1 cellular context compared by ENCODE assay signal in the genomic region with DNA sequence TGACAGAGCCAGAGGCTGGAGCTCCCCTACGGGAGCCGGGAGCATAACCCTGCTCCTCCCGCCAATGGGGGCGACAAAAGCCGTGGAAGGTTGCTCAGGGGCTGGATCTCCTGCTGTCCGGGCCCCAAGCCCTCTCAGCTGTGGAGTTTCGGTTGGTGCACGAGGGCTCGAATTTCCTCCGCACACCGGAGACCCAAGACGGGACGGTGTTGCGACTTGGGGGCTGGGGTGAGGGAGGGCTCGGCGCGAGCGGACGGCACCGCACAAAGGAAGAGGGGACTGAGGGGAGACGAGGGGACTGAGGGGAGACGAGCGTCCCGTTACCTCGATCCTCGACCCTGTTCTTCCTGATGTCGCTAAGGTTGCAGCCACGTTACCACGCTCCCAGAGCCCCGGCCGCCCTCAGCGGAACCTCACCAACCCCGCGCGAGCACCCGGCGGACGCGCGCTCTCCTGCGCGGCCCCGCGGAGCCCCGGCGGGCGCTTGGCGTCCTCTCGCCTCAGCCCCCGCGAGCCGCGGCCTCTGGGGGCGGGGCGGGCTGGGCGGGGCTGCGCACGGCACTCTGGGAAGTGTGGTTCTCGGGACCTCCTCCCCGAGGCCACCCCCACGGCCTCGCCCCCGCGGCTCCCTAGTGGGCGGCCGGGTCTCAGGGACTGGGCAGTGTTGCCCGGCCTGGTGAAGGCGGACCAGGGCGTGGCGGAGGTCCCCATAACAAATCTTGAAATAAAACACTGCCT.
TF ChIP-seq lines count a peak whose summit lies in the region.

A gene (minus strand): TSS at position 525 of the 738 bp plus-strand sequence. CDS start 25,079 bp downstream, outside the sequence.

TF ChIP-seq in HepG2, 621 proteins besides CTCF, POLR2A, EP300 and RAD21 (continued from another document and continues in another):
- TF ChIP-seq, protein P1, sequence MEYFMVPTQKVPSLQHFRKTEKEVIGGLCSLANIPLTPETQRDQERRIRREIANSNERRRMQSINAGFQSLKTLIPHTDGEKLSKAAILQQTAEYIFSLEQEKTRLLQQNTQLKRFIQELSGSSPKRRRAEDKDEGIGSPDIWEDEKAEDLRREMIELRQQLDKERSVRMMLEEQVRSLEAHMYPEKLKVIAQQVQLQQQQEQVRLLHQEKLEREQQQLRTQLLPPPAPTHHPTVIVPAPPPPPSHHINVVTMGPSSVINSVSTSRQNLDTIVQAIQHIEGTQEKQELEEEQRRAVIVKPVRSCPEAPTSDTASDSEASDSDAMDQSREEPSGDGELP (IDR thresholded peaks at IDR 0.05; ENCODE audit: borderline replicate concordance, low read depth) = peak; percentile 21; the same call in 1 of the 2 replicates
- no peak for TF ChIP-seq ZNF24 (IDR thresholded peaks at IDR 0.05)
- TF ChIP-seq, protein P2, sequence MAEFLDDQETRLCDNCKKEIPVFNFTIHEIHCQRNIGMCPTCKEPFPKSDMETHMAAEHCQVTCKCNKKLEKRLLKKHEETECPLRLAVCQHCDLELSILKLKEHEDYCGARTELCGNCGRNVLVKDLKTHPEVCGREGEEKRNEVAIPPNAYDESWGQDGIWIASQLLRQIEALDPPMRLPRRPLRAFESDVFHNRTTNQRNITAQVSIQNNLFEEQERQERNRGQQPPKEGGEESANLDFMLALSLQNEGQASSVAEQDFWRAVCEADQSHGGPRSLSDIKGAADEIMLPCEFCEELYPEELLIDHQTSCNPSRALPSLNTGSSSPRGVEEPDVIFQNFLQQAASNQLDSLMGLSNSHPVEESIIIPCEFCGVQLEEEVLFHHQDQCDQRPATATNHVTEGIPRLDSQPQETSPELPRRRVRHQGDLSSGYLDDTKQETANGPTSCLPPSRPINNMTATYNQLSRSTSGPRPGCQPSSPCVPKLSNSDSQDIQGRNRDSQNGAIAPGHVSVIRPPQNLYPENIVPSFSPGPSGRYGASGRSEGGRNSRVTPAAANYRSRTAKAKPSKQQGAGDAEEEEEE (CRISPR knock-in tag; IDR thresholded peaks at IDR 0.05; ENCODE audit: borderline replicate concordance) = no peak; the same call in 1 of the 2 replicates
- no peak for TF ChIP-seq ARNTL (CRISPR knock-in tag; IDR thresholded peaks at IDR 0.05)
- TF ChIP-seq KMT2B (CRISPR knock-in tag; IDR thresholded peaks at IDR 0.05) = peak; percentile 92
- no peak for TF ChIP-seq ZNF83 (CRISPR knock-in tag; IDR thresholded peaks at IDR 0.05; ENCODE audit: borderline replicate concordance)
- TF ChIP-seq U2AF2 (IDR thresholded peaks at IDR 0.05; ENCODE audit: low read depth, low read length) = no peak
- no peak for TF ChIP-seq NR3C1 (CRISPR knock-in tag; IDR thresholded peaks at IDR 0.05)
- TF ChIP-seq, protein P3, sequence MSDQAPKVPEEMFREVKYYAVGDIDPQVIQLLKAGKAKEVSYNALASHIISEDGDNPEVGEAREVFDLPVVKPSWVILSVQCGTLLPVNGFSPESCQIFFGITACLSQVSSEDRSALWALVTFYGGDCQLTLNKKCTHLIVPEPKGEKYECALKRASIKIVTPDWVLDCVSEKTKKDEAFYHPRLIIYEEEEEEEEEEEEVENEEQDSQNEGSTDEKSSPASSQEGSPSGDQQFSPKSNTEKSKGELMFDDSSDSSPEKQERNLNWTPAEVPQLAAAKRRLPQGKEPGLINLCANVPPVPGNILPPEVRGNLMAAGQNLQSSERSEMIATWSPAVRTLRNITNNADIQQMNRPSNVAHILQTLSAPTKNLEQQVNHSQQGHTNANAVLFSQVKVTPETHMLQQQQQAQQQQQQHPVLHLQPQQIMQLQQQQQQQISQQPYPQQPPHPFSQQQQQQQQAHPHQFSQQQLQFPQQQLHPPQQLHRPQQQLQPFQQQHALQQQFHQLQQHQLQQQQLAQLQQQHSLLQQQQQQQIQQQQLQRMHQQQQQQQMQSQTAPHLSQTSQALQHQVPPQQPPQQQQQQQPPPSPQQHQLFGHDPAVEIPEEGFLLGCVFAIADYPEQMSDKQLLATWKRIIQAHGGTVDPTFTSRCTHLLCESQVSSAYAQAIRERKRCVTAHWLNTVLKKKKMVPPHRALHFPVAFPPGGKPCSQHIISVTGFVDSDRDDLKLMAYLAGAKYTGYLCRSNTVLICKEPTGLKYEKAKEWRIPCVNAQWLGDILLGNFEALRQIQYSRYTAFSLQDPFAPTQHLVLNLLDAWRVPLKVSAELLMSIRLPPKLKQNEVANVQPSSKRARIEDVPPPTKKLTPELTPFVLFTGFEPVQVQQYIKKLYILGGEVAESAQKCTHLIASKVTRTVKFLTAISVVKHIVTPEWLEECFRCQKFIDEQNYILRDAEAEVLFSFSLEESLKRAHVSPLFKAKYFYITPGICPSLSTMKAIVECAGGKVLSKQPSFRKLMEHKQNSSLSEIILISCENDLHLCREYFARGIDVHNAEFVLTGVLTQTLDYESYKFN (CRISPR knock-in tag; conservative IDR thresholded peaks at IDR 0.05) = 0 out of 2 replicates have a peak, but pooled peaks have one; percentile 23
- no peak for TF ChIP-seq ZBTB42 (CRISPR knock-in tag; IDR thresholded peaks at IDR 0.05)
- TF ChIP-seq ASH2L (IDR thresholded peaks at IDR 0.05; ENCODE audit: insufficient read length, low read depth, low read length) = peak; percentile 74
- TF ChIP-seq ZNF589 (CRISPR knock-in tag; conservative IDR thresholded peaks at IDR 0.05) = no peak
- peak; percentile 85; the same call in 1 of the 2 replicates for TF ChIP-seq KAT7 (CRISPR knock-in tag; IDR thresholded peaks at IDR 0.05; ENCODE audit: borderline replicate concordance)
- no peak for TF ChIP-seq ZNF383 (CRISPR knock-in tag; IDR thresholded peaks at IDR 0.05; ENCODE audit: borderline replicate concordance)
- TF ChIP-seq, protein P4, sequence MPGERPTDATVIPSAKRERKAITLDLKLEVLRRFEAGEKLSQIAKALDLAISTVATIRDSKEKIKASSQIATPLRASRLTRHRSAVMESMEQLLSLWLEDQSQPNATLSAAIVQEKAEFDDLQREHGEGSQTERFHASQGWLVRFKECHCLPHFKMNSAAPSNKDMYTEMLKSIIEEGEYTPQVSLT (CRISPR knock-in tag; IDR thresholded peaks at IDR 0.05; ENCODE audit: borderline replicate concordance, low read depth) = no peak
- TF ChIP-seq, protein P5, sequence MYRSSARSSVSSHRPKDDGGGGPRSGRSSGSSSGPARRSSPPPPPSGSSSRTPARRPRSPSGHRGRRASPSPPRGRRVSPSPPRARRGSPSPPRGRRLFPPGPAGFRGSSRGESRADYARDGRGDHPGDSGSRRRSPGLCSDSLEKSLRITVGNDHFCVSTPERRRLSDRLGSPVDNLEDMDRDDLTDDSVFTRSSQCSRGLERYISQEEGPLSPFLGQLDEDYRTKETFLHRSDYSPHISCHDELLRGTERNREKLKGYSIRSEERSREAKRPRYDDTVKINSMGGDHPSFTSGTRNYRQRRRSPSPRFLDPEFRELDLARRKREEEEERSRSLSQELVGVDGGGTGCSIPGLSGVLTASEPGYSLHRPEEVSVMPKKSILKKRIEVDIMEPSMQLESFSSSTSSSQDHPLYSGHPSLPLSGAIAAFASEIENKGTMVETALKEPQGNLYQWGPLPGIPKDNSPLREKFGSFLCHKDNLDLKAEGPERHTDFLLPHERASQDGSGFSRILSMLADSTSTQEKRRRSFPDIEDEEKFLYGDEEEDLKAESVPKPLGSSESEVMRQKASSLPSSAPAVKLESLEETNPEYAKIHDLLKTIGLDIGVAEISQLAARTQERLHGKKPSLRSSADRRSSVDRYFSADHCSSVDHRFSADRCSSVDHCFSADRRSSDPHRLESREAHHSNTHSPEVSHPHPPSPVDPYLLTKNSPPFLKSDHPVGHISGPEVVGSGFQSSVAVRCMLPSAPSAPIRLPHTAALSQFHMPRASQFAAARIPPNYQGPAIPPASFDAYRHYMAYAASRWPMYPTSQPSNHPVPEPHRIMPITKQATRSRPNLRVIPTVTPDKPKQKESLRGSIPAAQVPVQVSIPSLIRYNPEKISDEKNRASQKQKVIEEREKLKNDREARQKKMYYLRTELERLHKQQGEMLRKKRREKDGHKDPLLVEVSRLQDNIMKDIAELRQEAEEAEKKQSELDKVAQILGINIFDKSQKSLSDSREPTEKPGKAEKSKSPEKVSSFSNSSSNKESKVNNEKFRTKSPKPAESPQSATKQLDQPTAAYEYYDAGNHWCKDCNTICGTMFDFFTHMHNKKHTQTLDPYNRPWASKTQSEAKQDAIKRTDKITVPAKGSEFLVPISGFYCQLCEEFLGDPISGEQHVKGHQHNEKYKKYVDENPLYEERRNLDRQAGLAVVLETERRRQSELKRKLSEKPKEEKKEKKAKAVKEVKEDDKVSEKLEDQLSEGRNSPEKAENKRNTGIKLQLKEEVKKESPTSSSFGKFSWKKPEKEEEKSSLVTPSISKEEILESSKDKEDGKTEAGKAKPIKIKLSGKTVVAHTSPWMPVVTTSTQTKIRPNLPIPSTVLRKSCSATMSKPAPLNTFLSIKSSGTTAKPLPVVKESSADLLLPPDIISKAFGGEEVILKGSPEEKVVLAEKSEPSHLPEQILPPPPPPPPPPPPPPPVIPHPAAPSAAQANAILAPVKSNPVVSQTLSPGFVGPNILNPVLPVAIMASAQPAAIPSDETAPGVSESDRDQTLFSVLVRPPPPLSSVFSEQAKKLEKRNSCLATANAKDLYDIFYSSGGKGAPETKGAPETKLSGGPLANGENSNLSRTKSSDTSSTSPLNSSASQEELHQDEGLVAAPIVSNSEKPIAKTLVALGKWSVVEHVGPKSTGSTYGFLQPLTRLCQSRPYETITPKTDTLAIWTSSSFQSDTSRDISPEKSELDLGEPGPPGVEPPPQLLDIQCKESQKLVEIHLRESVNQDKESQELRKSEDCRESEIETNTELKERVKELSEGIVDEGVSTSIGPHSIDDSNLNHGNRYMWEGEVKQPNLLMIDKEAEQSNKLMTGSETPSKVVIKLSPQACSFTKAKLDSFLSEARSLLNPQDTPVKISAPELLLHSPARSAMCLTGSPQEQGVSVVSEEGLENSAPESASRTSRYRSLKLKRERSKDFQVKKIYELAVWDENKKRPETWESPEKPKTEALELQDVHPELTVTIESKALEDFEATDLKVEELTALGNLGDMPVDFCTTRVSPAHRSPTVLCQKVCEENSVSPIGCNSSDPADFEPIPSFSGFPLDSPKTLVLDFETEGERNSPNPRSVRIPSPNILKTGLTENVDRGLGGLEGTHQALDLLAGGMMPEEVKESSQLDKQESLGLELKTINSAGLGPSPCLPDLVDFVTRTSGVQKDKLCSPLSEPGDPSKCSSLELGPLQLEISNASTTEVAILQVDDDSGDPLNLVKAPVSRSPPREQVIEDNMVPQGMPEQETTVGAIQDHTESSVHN (CRISPR knock-in tag; IDR thresholded peaks at IDR 0.05) = no peak
- TF ChIP-seq MEF2D (CRISPR knock-in tag; IDR thresholded peaks at IDR 0.05) = no peak
- TF ChIP-seq, protein P6, sequence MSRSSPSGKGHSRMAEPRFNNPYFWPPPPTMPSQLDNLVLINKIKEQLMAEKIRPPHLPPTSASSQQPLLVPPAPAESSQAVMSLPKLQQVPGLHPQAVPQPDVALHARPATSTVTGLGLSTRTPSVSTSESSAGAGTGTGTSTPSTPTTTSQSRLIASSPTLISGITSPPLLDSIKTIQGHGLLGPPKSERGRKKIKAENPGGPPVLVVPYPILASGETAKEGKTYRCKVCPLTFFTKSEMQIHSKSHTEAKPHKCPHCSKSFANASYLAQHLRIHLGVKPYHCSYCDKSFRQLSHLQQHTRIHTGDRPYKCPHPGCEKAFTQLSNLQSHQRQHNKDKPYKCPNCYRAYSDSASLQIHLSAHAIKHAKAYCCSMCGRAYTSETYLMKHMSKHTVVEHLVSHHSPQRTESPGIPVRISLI (CRISPR knock-in tag; IDR thresholded peaks at IDR 0.05; ENCODE audit: borderline replicate concordance) = no peak
- TF ChIP-seq, protein P7, sequence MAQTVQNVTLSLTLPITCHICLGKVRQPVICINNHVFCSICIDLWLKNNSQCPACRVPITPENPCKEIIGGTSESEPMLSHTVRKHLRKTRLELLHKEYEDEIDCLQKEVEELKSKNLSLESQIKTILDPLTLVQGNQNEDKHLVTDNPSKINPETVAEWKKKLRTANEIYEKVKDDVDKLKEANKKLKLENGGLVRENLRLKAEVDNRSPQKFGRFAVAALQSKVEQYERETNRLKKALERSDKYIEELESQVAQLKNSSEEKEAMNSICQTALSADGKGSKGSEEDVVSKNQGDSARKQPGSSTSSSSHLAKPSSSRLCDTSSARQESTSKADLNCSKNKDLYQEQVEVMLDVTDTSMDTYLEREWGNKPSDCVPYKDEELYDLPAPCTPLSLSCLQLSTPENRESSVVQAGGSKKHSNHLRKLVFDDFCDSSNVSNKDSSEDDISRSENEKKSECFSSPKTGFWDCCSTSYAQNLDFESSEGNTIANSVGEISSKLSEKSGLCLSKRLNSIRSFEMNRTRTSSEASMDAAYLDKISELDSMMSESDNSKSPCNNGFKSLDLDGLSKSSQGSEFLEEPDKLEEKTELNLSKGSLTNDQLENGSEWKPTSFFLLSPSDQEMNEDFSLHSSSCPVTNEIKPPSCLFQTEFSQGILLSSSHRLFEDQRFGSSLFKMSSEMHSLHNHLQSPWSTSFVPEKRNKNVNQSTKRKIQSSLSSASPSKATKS (CRISPR knock-in tag; IDR thresholded peaks at IDR 0.05) = no peak
- no peak for TF ChIP-seq ZNF230 (CRISPR knock-in tag; IDR thresholded peaks at IDR 0.05)
- 0 out of 2 replicates have a peak, but pooled peaks have one; percentile 48 for TF ChIP-seq ZNF782 (CRISPR knock-in tag; IDR thresholded peaks at IDR 0.05; ENCODE audit: borderline replicate concordance)
- TF ChIP-seq ZNF567 (CRISPR knock-in tag; IDR thresholded peaks at IDR 0.05; ENCODE audit: borderline replicate concordance) = 0 out of 2 replicates have a peak, but pooled peaks have one; percentile 39
- TF ChIP-seq ZNF20 (CRISPR knock-in tag; IDR thresholded peaks at IDR 0.05) = no peak
- TF ChIP-seq LCORL (IDR thresholded peaks at IDR 0.05) = no peak
- TF ChIP-seq LCORL (CRISPR knock-in tag; IDR thresholded peaks at IDR 0.05) = no peak
- TF ChIP-seq BHLHE40 (IDR thresholded peaks at IDR 0.05; ENCODE audit: low read length) = no peak
- TF ChIP-seq, protein P8, sequence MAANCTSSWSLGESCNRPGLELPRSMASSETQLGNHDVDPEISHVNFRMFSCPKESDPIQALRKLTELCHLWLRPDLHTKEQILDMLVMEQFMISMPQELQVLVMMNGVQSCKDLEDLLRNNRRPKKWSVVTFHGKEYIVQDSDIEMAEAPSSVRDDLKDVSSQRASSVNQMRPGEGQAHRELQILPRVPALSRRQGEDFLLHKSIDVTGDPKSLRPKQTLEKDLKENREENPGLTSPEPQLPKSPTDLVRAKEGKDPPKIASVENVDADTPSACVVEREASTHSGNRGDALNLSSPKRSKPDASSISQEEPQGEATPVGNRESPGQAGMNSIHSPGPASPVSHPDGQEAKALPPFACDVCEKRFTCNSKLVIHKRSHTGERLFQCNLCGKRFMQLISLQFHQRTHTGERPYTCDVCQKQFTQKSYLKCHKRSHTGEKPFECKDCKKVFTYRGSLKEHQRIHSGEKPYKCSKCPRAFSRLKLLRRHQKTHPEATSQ (CRISPR knock-in tag; IDR thresholded peaks at IDR 0.05; ENCODE audit: borderline replicate concordance) = no peak
- TF ChIP-seq STAG1 (CRISPR knock-in tag; IDR thresholded peaks at IDR 0.05) = no peak
- TF ChIP-seq ERF (CRISPR knock-in tag; IDR thresholded peaks at IDR 0.05) = no peak
- TF ChIP-seq ATM (IDR thresholded peaks at IDR 0.05; ENCODE audit: borderline replicate concordance) = no peak
- TF ChIP-seq ZNF138 (CRISPR knock-in tag; IDR thresholded peaks at IDR 0.05; ENCODE audit: low read depth) = no peak
